ENCODE assay signal across 1 cellular context in genomic region chr11:112519749-112520148, GRCh38.
TF ChIP-seq lines count a peak whose summit lies in the region.

No MANE protein-coding gene starts in this region.

TF ChIP-seq in WTC11, 78 proteins besides CTCF, POLR2A, EP300 and RAD21 (continued from another document):
- TF ChIP-seq, protein P1, sequence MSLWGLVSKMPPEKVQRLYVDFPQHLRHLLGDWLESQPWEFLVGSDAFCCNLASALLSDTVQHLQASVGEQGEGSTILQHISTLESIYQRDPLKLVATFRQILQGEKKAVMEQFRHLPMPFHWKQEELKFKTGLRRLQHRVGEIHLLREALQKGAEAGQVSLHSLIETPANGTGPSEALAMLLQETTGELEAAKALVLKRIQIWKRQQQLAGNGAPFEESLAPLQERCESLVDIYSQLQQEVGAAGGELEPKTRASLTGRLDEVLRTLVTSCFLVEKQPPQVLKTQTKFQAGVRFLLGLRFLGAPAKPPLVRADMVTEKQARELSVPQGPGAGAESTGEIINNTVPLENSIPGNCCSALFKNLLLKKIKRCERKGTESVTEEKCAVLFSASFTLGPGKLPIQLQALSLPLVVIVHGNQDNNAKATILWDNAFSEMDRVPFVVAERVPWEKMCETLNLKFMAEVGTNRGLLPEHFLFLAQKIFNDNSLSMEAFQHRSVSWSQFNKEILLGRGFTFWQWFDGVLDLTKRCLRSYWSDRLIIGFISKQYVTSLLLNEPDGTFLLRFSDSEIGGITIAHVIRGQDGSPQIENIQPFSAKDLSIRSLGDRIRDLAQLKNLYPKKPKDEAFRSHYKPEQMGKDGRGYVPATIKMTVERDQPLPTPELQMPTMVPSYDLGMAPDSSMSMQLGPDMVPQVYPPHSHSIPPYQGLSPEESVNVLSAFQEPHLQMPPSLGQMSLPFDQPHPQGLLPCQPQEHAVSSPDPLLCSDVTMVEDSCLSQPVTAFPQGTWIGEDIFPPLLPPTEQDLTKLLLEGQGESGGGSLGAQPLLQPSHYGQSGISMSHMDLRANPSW (CRISPR knock-in tag; conservative IDR thresholded peaks at IDR 0.05; ENCODE audit: low read depth): no peak
- TF ChIP-seq JAZF1 (CRISPR knock-in tag; IDR thresholded peaks at IDR 0.05): no peak
- TF ChIP-seq ZBTB21 (CRISPR knock-in tag; IDR thresholded peaks at IDR 0.05; ENCODE audit: borderline replicate concordance): no peak
- no peak for TF ChIP-seq ELF4 (CRISPR knock-in tag; IDR thresholded peaks at IDR 0.05; ENCODE audit: low read depth)
- TF ChIP-seq NR3C1 (CRISPR knock-in tag; conservative IDR thresholded peaks at IDR 0.05; ENCODE audit: low read depth): no peak
